In genomic region chr17:9912146-9913099, GRCh38 we compare ENCODE assay signal across 15 cellular contexts. TPM values are rescaled to one million over a fixed set of nuclear protein-coding genes. Genes with fewer than 3 reads are reported as not detected.
DNase-seq lines count a peak whose midpoint lies in the region; FAIRE-seq and TF ChIP-seq lines count a peak whose summit lies in the region.
"Had no signal": no experiment of that assay in that cellular context is flagged by ENCODE, and none has a peak within 500 bp of the region (broad histone marks: within the 10 kb centered on the region; RNA-seq: fewer than 3 reads in every experiment).

No MANE protein-coding gene starts in this region.

- no peak for FAIRE-seq in GM12892 (lab: Jason Lieb, UNC)
- FAIRE-seq: GM12878, GM18507 had no signal

- DNase-seq in GM12892 (ENCODE audit: insufficient read length) (no peak), NCI-H524 treated with DMSO at 0.1 percent for 48 hours (lab: John Stamatoyannopoulos, UW) (peak; percentile 58), middle frontal gyrus (ENCODE audit: extremely low spot score, low spot score) (peak; percentile 41), superior temporal gyrus (ENCODE audit: extremely low spot score) (peak; percentile 62), COR-L47 (lab: John Stamatoyannopoulos, UW) (no peak), SW480 (ENCODE audit: low spot score) (no peak)
- no peak for DNase-seq in stimulated activated CD4-positive, alpha-beta T cell treated with anti-CD3 and anti-CD28 coated beads, Interleukin-2, amount 100 ng/mL, for 24 hours
- DNase-seq: GF-D8, H7, NCI-H1417 treated with DMSO at 0.1 percent for 48 hours, NCI-H187 treated with DMSO at 0.1 percent for 48 hours, NCI-H345, Peyer's patch had no signal

- TF ChIP-seq POLR2A in GM12892 (IDR thresholded peaks at IDR 0.05; ENCODE audit: low read depth, low read length) = 0 out of 2 replicates have a peak, but pooled peaks have one; percentile 14

RNA-seq across cellular contexts. Expression of gene RCVRN, which starts 7.4 kb away (rescaled TPM):
- 0.13 TPM for polyA plus RNA-seq in GM12892 (2012; ENCODE audit: missing spikeins)

Comparison
In these comparisons a context has a peak if more than half of its experiments do, and no peak if none do; other contexts are left out.
1. DNase-seq: peak in NCI-H524 treated with DMSO at 0.1 percent for 48 hours (single experiment), middle frontal gyrus (single experiment) and superior temporal gyrus (single experiment); none in GM12892 (single experiment), stimulated activated CD4-positive, alpha-beta T cell treated with anti-CD3 and anti-CD28 coated beads, Interleukin-2, amount 100 ng/mL, for 24 hours (0 of 2), COR-L47 (single experiment) and SW480 (single experiment).